7 cellular contexts compared by ENCODE assay signal in genomic region chr5:119829341-119829740, GRCh38.
"Had no signal": no experiment of that assay in that cellular context is flagged by ENCODE, and none has a peak within 500 bp of the region (broad histone marks: within the 10 kb centered on the region; RNA-seq: fewer than 3 reads in every experiment).

No MANE protein-coding gene starts in this region.

- H3K4me3 ChIP-seq: GM23248 had no signal

- ATAC-seq: HepG2 had no signal

- DNase-seq: GM23248, GOT3, H9, HCEC 1CT, KBM-7 had no signal

- FAIRE-seq: HepG2 had no signal

- H3K27ac ChIP-seq: GM23248, HL-60 had no signal
